In the genomic region with DNA sequence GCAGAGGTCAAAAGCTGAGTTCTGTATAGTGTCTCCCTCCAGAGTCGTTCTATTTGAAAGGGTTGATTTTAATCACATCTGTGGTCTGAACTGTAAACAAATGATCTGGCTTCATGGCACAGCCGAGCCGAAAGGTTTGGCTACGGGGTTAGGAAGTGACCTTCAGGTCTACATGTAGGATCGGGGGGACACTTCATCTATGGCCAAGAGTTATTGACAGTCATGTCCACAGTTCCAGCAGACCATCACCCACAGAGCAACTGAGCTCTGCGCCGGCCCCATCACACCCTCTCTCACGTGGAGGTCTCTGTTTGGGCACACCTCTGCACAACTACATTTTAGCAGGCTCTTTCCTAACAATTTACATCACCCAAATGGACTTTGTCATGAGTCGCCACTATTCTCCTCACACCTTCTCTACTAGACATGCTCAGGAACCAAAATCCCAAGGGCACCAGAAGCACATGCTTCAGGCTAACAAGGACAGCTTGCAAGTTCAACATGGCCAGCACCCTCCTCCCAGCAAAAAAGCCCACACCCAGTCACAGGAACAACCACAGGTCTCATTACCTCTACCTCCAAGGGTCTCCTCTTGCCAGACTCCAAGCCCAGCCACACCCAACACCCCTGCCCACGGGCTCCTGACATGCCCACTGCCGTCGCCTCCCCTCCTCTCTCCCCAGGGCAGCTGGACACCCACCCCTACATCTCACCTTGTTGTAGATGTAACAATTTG, we compare ENCODE assay signal across 16 cellular contexts. TPM values are rescaled to one million over a fixed set of nuclear protein-coding genes. Genes with fewer than 3 reads are reported as not detected.
A peak's percentile ranks its signal among the peaks of the same experiment; 100 is the strongest.
DNase-seq lines count a peak whose midpoint lies in the region; ATAC-seq and TF ChIP-seq lines count a peak whose summit lies in the region.
"Had no signal": no experiment of that assay in that cellular context is flagged by ENCODE, and none has a peak within 500 bp of the region (broad histone marks: within the 10 kb centered on the region; RNA-seq: fewer than 3 reads in every experiment).

No MANE protein-coding gene starts in this region.

- H3K9me3 Mint-ChIP-seq in T-helper 1 cell treated with Interleukin-12 subunit alpha and Interleukin-12 subunit beta and Interleukin-4 antibody, amounts not matched to agents 30 μg/mL and 1 μg/mL, for 36 hours = no peaks in the 10 kb centered on the region
- H3K9me3 Mint-ChIP-seq in neural crest cell = no peaks in the 10 kb centered on the region

- H3K4me3 Mint-ChIP-seq in T-helper 1 cell treated with Interleukin-12 subunit alpha and Interleukin-12 subunit beta and Interleukin-4 antibody, amounts not matched to agents 30 μg/mL and 1 μg/mL, for 36 hours = no peak overlapping the region
- no peak overlapping the region for H3K4me3 Mint-ChIP-seq in neural crest cell

- H3K4me3 ChIP-seq in fibroblast of lung (replicated peaks in 1 of 4; ENCODE audit: control extremely low read depth in 1 of 4, insufficient read depth in 1 of 4, low read depth in 3 of 4, low read length in 4 of 4) = no peak overlapping the region
- H3K4me3 ChIP-seq: psoas muscle had no signal

- no peaks in the 10 kb centered on the region for H3K9me3 ChIP-seq in fibroblast of lung (ENCODE audit: control insufficient read depth, insufficient read depth, low read depth, low read length)
- H3K9me3 ChIP-seq: psoas muscle had no signal

- H3K4me2 ChIP-seq in fibroblast of lung (ENCODE audit: extremely low read depth, insufficient read depth, low read length) = peak overlapping the region; percentile 23

- no peak for DNase-seq in T-helper 1 cell
- peak; percentile 45 for DNase-seq in M059J (ENCODE audit: low read depth)
- peak in 1 of 2 donors; percentile 53 for DNase-seq in fibroblast of lung (ENCODE audit: low read depth in 2 of 2)
- DNase-seq in neural crest cell (ENCODE audit: low read depth, low spot score) = no peak
- DNase-seq in GM13977 (ENCODE audit: low spot score) = no peak
- no peak for DNase-seq in COR-L47 (lab: John Stamatoyannopoulos, UW)
- DNase-seq: activated CD4-positive, CD25-positive, alpha-beta regulatory T cell; amniotic stem cell; head of caudate nucleus; psoas muscle; stimulated activated CD4-positive, alpha-beta T cell treated with anti-CD3 and anti-CD28 coated beads, Interleukin-12 subunit alpha, Interleukin-12 subunit beta, amount 100 ng/mL, for 4 hours had no signal

- H3K9ac ChIP-seq in fibroblast of lung (ENCODE audit: insufficient read depth, low read length) = no peak overlapping the region

- no peak overlapping the region for H2AFZ ChIP-seq in fibroblast of lung (ENCODE audit: low read length)

- ATAC-seq in GM19397 (IDR thresholded peaks at IDR 0.05; ENCODE audit: unreplicated experiment) = no peak
- ATAC-seq: psoas muscle had no signal

- peaks cover 40% of the 10 kb centered on the region for H3K36me3 ChIP-seq in fibroblast of lung (ENCODE audit: control insufficient read depth, insufficient read depth, low read length)

- H4K20me1 ChIP-seq in fibroblast of lung (ENCODE audit: control insufficient read depth, extremely low read depth, insufficient read depth, low read length) = no peaks in the 10 kb centered on the region

- peaks cover 30% of the 10 kb centered on the region for H3K4me1 ChIP-seq in fibroblast of lung (ENCODE audit: control insufficient read depth, extremely low read depth, insufficient read depth, low read length)

- peaks cover 9% of the 10 kb centered on the region for H3K4me1 Mint-ChIP-seq in T-helper 1 cell treated with Interleukin-12 subunit alpha and Interleukin-12 subunit beta and Interleukin-4 antibody, amounts not matched to agents 30 μg/mL and 1 μg/mL, for 36 hours (ENCODE audit: low read depth)
- H3K4me1 Mint-ChIP-seq in neural crest cell = peaks cover 10% of the 10 kb centered on the region

- peaks cover 42% of the 10 kb centered on the region for H3K36me3 Mint-ChIP-seq in T-helper 1 cell treated with Interleukin-12 subunit alpha and Interleukin-12 subunit beta and Interleukin-4 antibody, amounts not matched to agents 30 μg/mL and 1 μg/mL, for 36 hours (ENCODE audit: low read depth)
- peaks cover 18% of the 10 kb centered on the region for H3K36me3 Mint-ChIP-seq in neural crest cell (ENCODE audit: low read depth)

- peak overlapping the region; percentile 46 for H3K27ac Mint-ChIP-seq in T-helper 1 cell treated with Interleukin-12 subunit alpha and Interleukin-12 subunit beta and Interleukin-4 antibody, amounts not matched to agents 30 μg/mL and 1 μg/mL, for 36 hours
- H3K27ac Mint-ChIP-seq in neural crest cell (ENCODE audit: unreplicated experiment) = peak overlapping the region; percentile 46

- peaks cover 80% of the 10 kb centered on the region for H3K79me2 ChIP-seq in fibroblast of lung (ENCODE audit: control insufficient read depth, insufficient read depth, low read length)

- in situ Hi-C loops in GM13977 (cut with MboI; ENCODE audit: low pct_unique_long_range_greater_than_20kb, low sequenced_read_pairs, unreplicated experiment) = loop anchor here (25.0 kb wide), 1 partner anchor 294 kb away; no protein-coding TSS in a partner anchor

- TF ChIP-seq CTCF in fibroblast of lung (conservative IDR thresholded peaks at IDR 0.05 in 1 of 2, IDR thresholded peaks at IDR 0.05 in 1 of 2; ENCODE audit: low read depth in 1 of 2, low read length in 2 of 2) (no peak), neural crest cell (conservative IDR thresholded peaks at IDR 0.05) (no peak), GM13977 (IDR thresholded peaks at IDR 0.05; ENCODE audit: extremely low read depth, insufficient read depth, missing control alignments) (no peak)

- peak overlapping the region; percentile 13 for H3K27ac ChIP-seq in fibroblast of lung (ENCODE audit: insufficient read depth, low read length)
- H3K27ac ChIP-seq: 22Rv1, psoas muscle had no signal

- no peaks in the 10 kb centered on the region for H3K27me3 ChIP-seq in fibroblast of lung (ENCODE audit: control insufficient read depth, insufficient read depth, low read length)

- no peaks in the 10 kb centered on the region for H3K27me3 Mint-ChIP-seq in T-helper 1 cell treated with Interleukin-12 subunit alpha and Interleukin-12 subunit beta and Interleukin-4 antibody, amounts not matched to agents 30 μg/mL and 1 μg/mL, for 36 hours (ENCODE audit: low read depth)
- no peaks in the 10 kb centered on the region for H3K27me3 Mint-ChIP-seq in neural crest cell (ENCODE audit: low read depth)

RNA-seq across cellular contexts. Expression of a gene that starts 36.1 kb away (rescaled TPM):
- total RNA-seq in M059J (2014; rRNA removed; shearing (Covaris generic)) = not detected in 2 replicates
- under 0.01 TPM in 2 replicates for total RNA-seq in fibroblast of lung
- 0.05 and 0.07 TPM in 2 replicates for polyA plus RNA-seq in fibroblast of lung
- polyA plus RNA-seq in fibroblast of lung (2012) = not detected in 2 replicates
- polyA minus RNA-seq in fibroblast of lung (ENCODE audit: low replicate concordance) = not detected in 2 replicates
- total RNA-seq in neural crest cell = 1.0 and 1.1 TPM in 2 replicates
- total RNA-seq: HT-29, temporal lobe had no signal
